In the genomic region with DNA sequence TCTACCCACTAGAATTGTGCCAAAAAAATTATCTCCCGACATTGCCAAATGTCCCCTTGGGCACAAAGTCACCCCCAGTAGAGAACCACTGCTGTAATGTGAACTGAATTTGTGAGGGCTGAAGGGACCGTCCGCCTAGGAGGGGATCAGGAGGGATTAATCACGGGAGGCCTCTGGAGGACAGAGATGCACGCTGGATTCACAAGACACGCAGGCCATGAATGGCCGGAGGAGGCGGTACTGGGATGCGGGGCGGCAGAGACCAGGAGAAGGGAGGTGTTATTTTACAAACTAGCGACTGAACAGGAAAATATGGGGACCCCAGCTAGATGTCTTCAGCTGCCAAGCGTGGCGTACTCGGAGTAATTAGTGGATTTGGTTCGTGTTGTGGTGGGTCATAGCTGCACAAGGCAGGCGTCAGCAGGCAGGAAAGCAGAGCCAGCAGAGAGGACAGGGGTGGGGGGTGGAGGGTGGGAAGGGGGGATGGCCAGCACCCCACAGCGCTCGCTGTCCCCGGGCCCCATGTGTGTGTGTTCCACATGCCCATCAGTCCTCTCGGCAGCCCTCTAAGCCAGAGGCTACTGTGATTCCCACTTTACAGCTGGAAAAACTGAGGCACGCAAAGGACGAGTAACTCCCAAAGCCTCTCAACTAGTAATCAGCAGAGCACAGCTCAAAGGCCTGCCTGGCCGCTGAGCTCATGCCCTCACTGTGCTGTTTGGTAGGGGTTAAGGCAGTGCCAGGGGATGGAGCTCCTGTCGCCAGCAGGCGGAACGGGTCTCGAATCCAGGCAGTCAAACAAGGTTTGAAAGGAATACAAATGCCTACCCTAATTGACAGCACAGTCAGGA, we compare ENCODE assay signal across 21 cellular contexts.
DNase-seq lines count a peak whose midpoint lies in the region; ATAC-seq, FAIRE-seq and TF ChIP-seq lines count a peak whose summit lies in the region.
"Had no signal": no experiment of that assay in that cellular context is flagged by ENCODE, and none has a peak within 500 bp of the region (broad histone marks: within the 10 kb centered on the region; RNA-seq: fewer than 3 reads in every experiment).

No MANE protein-coding gene starts in this region.

- POLR2A ChIA-PET in HepG2 (lab: Yijun Ruan, JAX) (interaction anchor here (1.1 to 2.9 kb wide), 2 partner anchors 18 to 25 kb away, joined by 4 to 7 read pairs; no protein-coding TSS in a partner anchor), A673 (lab: Charles Lee; ENCODE audit: low non-redundant PET) (no interaction called here)

- H3K4me2 ChIP-seq in HepG2 (ENCODE audit: low read depth, low read length) = no peak overlapping the region
- H3K4me2 ChIP-seq in Karpas-422 (ENCODE audit: low read depth, low read length, poor library complexity, severe bottlenecking) = no peak overlapping the region

- H3K27me3 ChIP-seq in HepG2 (ENCODE audit: control insufficient read depth in 1 of 2, insufficient read depth in 2 of 2, low read length in 2 of 2) (no peaks in the 10 kb centered on the region), spleen (replicated peaks in 1 of 7) (no peaks in the 10 kb centered on the region), Karpas-422 (ENCODE audit: low read length) (no peaks in the 10 kb centered on the region), A673 (replicated peaks; ENCODE audit: insufficient read depth, low read depth, low read length, poor library complexity) (no peaks in the 10 kb centered on the region)
- H3K27me3 ChIP-seq: thyroid gland had no signal

- no peak for TF ChIP-seq EP300 in HepG2 (IDR thresholded peaks at IDR 0.05; ENCODE audit: low read depth in 2 of 2, low read length in 2 of 2)
- no peak for TF ChIP-seq EP300 in HepG2 (CRISPR knock-in tag; IDR thresholded peaks at IDR 0.05; ENCODE audit: borderline replicate concordance)

- H3K9ac ChIP-seq in HepG2 (ENCODE audit: insufficient read depth, low read depth, low read length) = no peak overlapping the region
- H3K9ac ChIP-seq in Karpas-422 (ENCODE audit: low read length) = no peak overlapping the region

- no peak for ATAC-seq in HepG2
- ATAC-seq: naive thymus-derived CD8-positive, alpha-beta T cell had no signal

- H2AFZ ChIP-seq in HepG2 (ENCODE audit: low read length) = no peak overlapping the region
- no peak overlapping the region for H2AFZ ChIP-seq in Karpas-422 (ENCODE audit: low read length)

- H4K20me1 ChIP-seq in HepG2 (ENCODE audit: insufficient read depth, low read length) (no peaks in the 10 kb centered on the region), Karpas-422 (ENCODE audit: insufficient read depth, low read depth, low read length) (no peaks in the 10 kb centered on the region)

- FAIRE-seq in HepG2 (lab: Jason Lieb, UNC) = no peak
- FAIRE-seq: RCC 7860 had no signal

- TF ChIP-seq POLR2A in HepG2 (IDR thresholded peaks at IDR 0.05; ENCODE audit: insufficient read depth in 1 of 2, low read depth in 2 of 2, low read length in 2 of 2) (no peak), spleen (IDR thresholded peaks at IDR 0.05) (no peak)

- in situ Hi-C loops in HepG2 (cut with HindIII; ENCODE audit: extremely low pct_ligation_motif_present, low pct_unique_long_range_greater_than_20kb) = no loop called here

- TF ChIP-seq CTCF in HepG2 (CRISPR knock-in tag; IDR thresholded peaks at IDR 0.05) (no peak), spleen (IDR thresholded peaks at IDR 0.05 in 8 of 11, conservative IDR thresholded peaks at IDR 0.05 in 3 of 11) (no peak), A673 (conservative IDR thresholded peaks at IDR 0.05; ENCODE audit: low read depth, low read length) (no peak)

- H3K36me3 ChIP-seq in HepG2 (replicated peaks in 1 of 2; ENCODE audit: control insufficient read depth in 1 of 2, insufficient read depth in 2 of 2, low read length in 2 of 2) = no peaks in the 10 kb centered on the region; a peak in 1 of 5 replicates
- no peaks in the 10 kb centered on the region for H3K36me3 ChIP-seq in spleen
- H3K36me3 ChIP-seq in Karpas-422 (ENCODE audit: insufficient read depth, low read length) = no peaks in the 10 kb centered on the region
- no peaks in the 10 kb centered on the region for H3K36me3 ChIP-seq in A673 (ENCODE audit: insufficient read depth, low read length, poor library complexity, severe bottlenecking)
- H3K36me3 ChIP-seq: left ventricle myocardium inferior, thyroid gland had no signal

- H3K4me3 ChIP-seq in HepG2 (replicated peaks in 1 of 3; ENCODE audit: insufficient read depth in 1 of 3, low read depth in 2 of 3, low read length in 3 of 3) = no peak overlapping the region
- H3K4me3 ChIP-seq in spleen = no peak overlapping the region
- H3K4me3 ChIP-seq in Karpas-422 (ENCODE audit: low read length) = no peak overlapping the region
- H3K4me3 ChIP-seq in A673 (ENCODE audit: low read depth, low read length, poor library complexity, severe bottlenecking) = no peak overlapping the region
- H3K4me3 ChIP-seq: left ventricle myocardium inferior, psoas muscle, thyroid gland had no signal

- no peak for TF ChIP-seq RAD21 in HepG2 (CRISPR knock-in tag; IDR thresholded peaks at IDR 0.05)

- peaks cover 10% of the 10 kb centered on the region for H3K4me1 ChIP-seq in HepG2 (ENCODE audit: insufficient read depth, low read length)
- H3K4me1 ChIP-seq in spleen = peaks cover 9 to 68% (median 45%) of the 10 kb centered on the region in 6 donors
- no peaks in the 10 kb centered on the region for H3K4me1 ChIP-seq in Karpas-422 (ENCODE audit: low read length)
- no peaks in the 10 kb centered on the region for H3K4me1 ChIP-seq in A673 (ENCODE audit: insufficient read depth, low read length, poor library complexity, severe bottlenecking)
- H3K4me1 ChIP-seq: left ventricle myocardium inferior, thyroid gland had no signal

- H3K27ac ChIP-seq in HepG2 (ENCODE audit: extremely low read length, insufficient read depth, low read length) (no peak overlapping the region), spleen (peak overlapping the region in 7 of 8 donors; percentile 23 to 80 (median 68)), Karpas-422 (ENCODE audit: low read length) (no peak overlapping the region), A673 (ENCODE audit: low read depth, low read length, poor library complexity, severe bottlenecking) (no peak overlapping the region)
- H3K27ac ChIP-seq: 22Rv1, left ventricle myocardium inferior, thyroid gland had no signal

- intact Hi-C loops in HepG2 (cut with micrococcal nuclease; ENCODE audit: unreplicated experiment) = no loop called here
- intact Hi-C loops in spleen (cut with DNase I; ENCODE audit: low total_unique reads) = no loop called here
- intact Hi-C loops in A673 (cut with micrococcal nuclease; ENCODE audit: unreplicated experiment) = no loop called here

- no peaks in the 10 kb centered on the region for H3K79me2 ChIP-seq in HepG2 (ENCODE audit: insufficient read depth, low read length)
- no peaks in the 10 kb centered on the region for H3K79me2 ChIP-seq in Karpas-422 (ENCODE audit: low read length)

- 97% methylated on average over 27 of the region's 27 CpGs for WGBS in HepG2 (ENCODE audit: low lambda C conversion rate)
- 91 to 96% (median 94%) methylated on average over 23 to 27 of the region's 27 CpGs for WGBS in spleen, 5 donors

- no peaks in the 10 kb centered on the region for H3K9me3 ChIP-seq in HepG2 (ENCODE audit: low read length)
- no peaks in the 10 kb centered on the region for H3K9me3 ChIP-seq in spleen
- no peaks in the 10 kb centered on the region for H3K9me3 ChIP-seq in Karpas-422 (ENCODE audit: low read length)
- H3K9me3 ChIP-seq in A673 (ENCODE audit: low read depth, low read length, poor library complexity, severe bottlenecking) = no peaks in the 10 kb centered on the region
- H3K9me3 ChIP-seq: left ventricle myocardium inferior, psoas muscle, thyroid gland had no signal

- DNase-seq in NCI-H2029 (lab: John Stamatoyannopoulos, UW) = peak; percentile 13
- DNase-seq in NCI-H2029 treated with DMSO at 0.1 percent for 48 hours (lab: John Stamatoyannopoulos, UW) = no peak
- peak; percentile 46 for DNase-seq in RPMI8226
- no peak for DNase-seq in HepG2 (ENCODE audit: low spot score)
- peak; percentile 78 for DNase-seq in spleen
- no peak for DNase-seq in NCI-H1436 treated with DMSO at 0.1 percent for 48 hours (lab: John Stamatoyannopoulos, UW)
- DNase-seq in Karpas-422 = no peak
- DNase-seq in A673 (ENCODE audit: low spot score) = no peak
- DNase-seq: activated CD4-positive, alpha-beta T cell treated with anti-CD3 and anti-CD28 coated beads for 4 hours; activated naive CD4-positive, alpha-beta T cell treated with anti-CD3 and anti-CD28 coated beads for 36 hours; CD4-positive, CD25-positive, alpha-beta regulatory T cell; cortex of kidney; erythroblast; HFFc6; left ventricle myocardium inferior; naive thymus-derived CD8-positive, alpha-beta T cell; NCI-H1930; psoas muscle; thyroid gland had no signal

- H3K9me2 ChIP-seq in Karpas-422 (replicated peaks; ENCODE audit: insufficient read depth, low read length) = no peaks in the 10 kb centered on the region

- BruUV-seq in HepG2 (replicated peaks; lab: Mats Ljungman, UMichigan) (no TSS peak), A673 (replicated peaks; lab: Mats Ljungman, UMichigan) (no TSS peak)

- CTCF ChIA-PET in HepG2 (lab: Yijun Ruan, JAX; ENCODE audit: low intra/inter-chr PET ratio, low total read pairs) = no interaction called here
- CTCF ChIA-PET in A673 (lab: Charles Lee) = no interaction called here

TF ChIP-seq in HepG2, 621 proteins besides CTCF, POLR2A, EP300 and RAD21:
- no peak for TF ChIP-seq ZNF44 (CRISPR knock-in tag; IDR thresholded peaks at IDR 0.05)
- TF ChIP-seq ZMYM3 (CRISPR knock-in tag; IDR thresholded peaks at IDR 0.05) = peak; percentile 34; the same call in 1 of the 2 replicates
- TF ChIP-seq RBM39 (IDR thresholded peaks at IDR 0.05; ENCODE audit: low read depth, low read length, poor library complexity, severe bottlenecking) = no peak
- TF ChIP-seq ZNF629 (CRISPR knock-in tag; conservative IDR thresholded peaks at IDR 0.05) = peak; percentile 79

Comparison
In these comparisons a context has a peak if more than half of its experiments do, and no peak if none do; other contexts are left out.
1. DNase-seq: peak in NCI-H2029 (single experiment), RPMI8226 (single experiment) and spleen (single experiment); none in NCI-H2029 treated with DMSO at 0.1 percent for 48 hours (single experiment), HepG2 (single experiment), NCI-H1436 treated with DMSO at 0.1 percent for 48 hours (single experiment), Karpas-422 (single experiment) and A673 (single experiment).
2. H3K27ac ChIP-seq: peak in spleen (7 of 8); none in HepG2 (single experiment), Karpas-422 (single experiment) and A673 (single experiment).